Comparison of ENCODE assay signal across 15 cellular contexts in genomic region chr20:20210327-20210726, GRCh38.
DNase-seq lines count a peak whose midpoint lies in the region; FAIRE-seq and TF ChIP-seq lines count a peak whose summit lies in the region.
"Had no signal": no experiment of that assay in that cellular context is flagged by ENCODE, and none has a peak within 500 bp of the region (broad histone marks: within the 10 kb centered on the region; RNA-seq: fewer than 3 reads in every experiment).

No MANE protein-coding gene starts in this region.

- no peak overlapping the region for H3K4me3 ChIP-seq in AG10803 (ENCODE audit: low read length)

- DNase-seq in AG10803 (ENCODE audit: low read depth) (peak; percentile 1), H4 (ENCODE audit: low spot score) (peak; percentile 27), T1000 (lab: John Stamatoyannopoulos, UW) (peak; percentile 53), islet precursor cell (peak; percentile 71), frontal cortex (ENCODE audit: low spot score in 2 of 2) (no peak), GM10248 (ENCODE audit: extremely low spot score) (no peak), putamen (ENCODE audit: low spot score) (no peak), NCI-H146 (lab: John Stamatoyannopoulos, UW) (no peak)
- DNase-seq: activated gamma-delta T cell; foreskin keratinocyte; mesendoderm; NCI-H1092 treated with DMSO at 0.1 percent for 48 hours; NCI-H2227 treated with DMSO at 0.1 percent for 48 hours; NK-92 treated with Interleukin-12 subunit alpha and Interleukin-12 subunit beta, amount 100 ng/mL, for 24 hours; T-helper 17 cell had no signal

- no peak for FAIRE-seq in frontal cortex (lab: Jason Lieb, UNC)

- POLR2A ChIA-PET in GM10248 (lab: Yijun Ruan, JAX) = no interaction called here

- TF ChIP-seq CTCF in AG10803 (conservative IDR thresholded peaks at IDR 0.05; ENCODE audit: low read length) (no peak), GM10248 (IDR thresholded peaks at IDR 0.05; ENCODE audit: control extremely low read depth, extremely low read depth, low read depth, missing control alignments) (no peak)

- CTCF ChIA-PET in GM10248 (lab: Yijun Ruan, JAX) = no interaction called here

Comparison
In these comparisons a context has a peak if more than half of its experiments do, and no peak if none do; other contexts are left out.
1. DNase-seq: peak in AG10803 (single experiment), H4 (single experiment), T1000 (single experiment) and islet precursor cell (single experiment); none in frontal cortex (0 of 2), GM10248 (single experiment), putamen (single experiment) and NCI-H146 (single experiment).